In the genomic region with DNA sequence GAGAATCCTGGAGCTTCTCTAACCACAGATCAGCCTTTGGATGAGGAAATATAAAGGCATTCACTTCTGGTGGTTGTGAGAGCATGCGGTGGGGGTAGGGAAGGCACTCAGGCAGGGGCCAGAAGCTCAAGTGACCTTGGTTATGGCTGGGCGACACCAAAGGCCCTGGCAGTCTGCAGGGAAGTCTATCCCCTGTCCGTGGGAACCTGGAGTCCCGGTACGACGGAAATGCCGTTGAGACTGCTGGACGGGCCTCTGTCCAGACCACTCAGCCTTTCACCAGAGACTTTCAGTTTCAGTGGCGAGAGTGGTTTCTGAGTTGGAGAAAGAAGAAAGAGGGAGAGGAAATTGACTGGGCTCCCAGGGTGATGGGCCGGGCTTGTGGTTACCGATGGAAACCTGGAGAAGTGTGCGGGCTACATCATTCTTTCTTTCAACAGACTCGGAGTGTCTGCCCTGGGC, we compare ENCODE assay signal across 11 cellular contexts. TPM values are rescaled to one million over a fixed set of nuclear protein-coding genes. Genes with fewer than 3 reads are reported as not detected.
DNase-seq lines count a peak whose midpoint lies in the region; ATAC-seq, FAIRE-seq and TF ChIP-seq lines count a peak whose summit lies in the region.
"Had no signal": no experiment of that assay in that cellular context is flagged by ENCODE, and none has a peak within 500 bp of the region (broad histone marks: within the 10 kb centered on the region; RNA-seq: fewer than 3 reads in every experiment).

No MANE protein-coding gene starts in this region.

- TF ChIP-seq CTCF in CD14-positive monocyte (IDR thresholded peaks at IDR 0.05): no peak
- no peak for TF ChIP-seq CTCF in bronchial epithelial cell (IDR thresholded peaks at IDR 0.05; ENCODE audit: insufficient read depth, low read length, severe bottlenecking)
- TF ChIP-seq CTCF in neural progenitor cell (IDR thresholded peaks at IDR 0.05): no peak

- H3K9me3 Mint-ChIP-seq in CD14-positive monocyte (peaks cover 0 to 2% (median 0%) of the 10 kb centered on the region in 7 donors), neural progenitor cell (no peaks in the 10 kb centered on the region)
- H3K9me3 Mint-ChIP-seq: activated T-helper 1 cell treated with anti-CD3 and anti-CD28 coated beads, Interleukin-12 subunit alpha, Interleukin-12 subunit beta, Interleukin-2, Interleukin-4 antibody, amounts not matched to agents 30 ng/mL and 10 ng/mL and 1 ng/mL, durations not matched to agents 14 hours and 24 hours and 36 hours had no signal

- ATAC-seq in esophagus mucosa: no peak
- ATAC-seq in GM21423 (IDR thresholded peaks at IDR 0.05; ENCODE audit: unreplicated experiment): no peak
- ATAC-seq in GM21515 (IDR thresholded peaks at IDR 0.05; ENCODE audit: unreplicated experiment): no peak

- no peaks in the 10 kb centered on the region for H3K27me3 ChIP-seq in bronchial epithelial cell (ENCODE audit: control insufficient read depth, insufficient read depth, low read length)
- no peaks in the 10 kb centered on the region for H3K27me3 ChIP-seq in neural progenitor cell

- H3K27me3 Mint-ChIP-seq in CD14-positive monocyte (ENCODE audit: low read depth in 3 of 3) (peaks cover 3 to 6% (median 4%) of the 10 kb centered on the region in 3 donors), neural progenitor cell (ENCODE audit: insufficient read depth, low read depth) (peaks cover 13% of the 10 kb centered on the region)

- DNase-seq in CD14-positive monocyte (ENCODE audit: low spot score) (no peak), LHCN-M2 (ENCODE audit: low read depth) (peak; percentile 44), bronchial epithelial cell (ENCODE audit: low read depth) (peak; percentile 60), neural progenitor cell (ENCODE audit: low spot score) (no peak), retina (no peak)
- DNase-seq: NCI-H748 treated with DMSO at 0.1 percent for 48 hours; stimulated activated CD4-positive, alpha-beta T cell treated with anti-CD3 and anti-CD28 coated beads, Interleukin-1b, Interleukin-23, amount 100 ng/mL, for 48 hours had no signal

- H3K79me2 ChIP-seq in neural progenitor cell (ENCODE audit: low read depth): no peaks in the 10 kb centered on the region

- H3K4me2 ChIP-seq in neural progenitor cell: no peak overlapping the region

- H3K36me3 ChIP-seq in bronchial epithelial cell (ENCODE audit: control insufficient read depth, insufficient read depth, low read length): no peaks in the 10 kb centered on the region
- H3K36me3 ChIP-seq in neural progenitor cell: no peaks in the 10 kb centered on the region

- H4K20me1 ChIP-seq in neural progenitor cell (ENCODE audit: low read depth): no peaks in the 10 kb centered on the region

- H3K9ac ChIP-seq in neural progenitor cell: no peak overlapping the region

- H2AFZ ChIP-seq in neural progenitor cell (replicated peaks): no peak overlapping the region

- peak; percentile 13 for FAIRE-seq in bronchial epithelial cell (lab: Jason Lieb, UNC)

- H3F3A ChIP-seq in neural progenitor cell (ENCODE audit: low read depth): no peaks in the 10 kb centered on the region

- H3K4me1 Mint-ChIP-seq in CD14-positive monocyte (peaks cover 28% of the 10 kb centered on the region), neural progenitor cell (peaks cover 46% of the 10 kb centered on the region)

- H3K9me3 ChIP-seq in neural progenitor cell (ENCODE audit: low read depth): no peaks in the 10 kb centered on the region

- H3K27ac Mint-ChIP-seq in CD14-positive monocyte (peak overlapping the region; percentile 65 to 95 (median 86)), neural progenitor cell (peak overlapping the region; percentile 66)
- H3K27ac Mint-ChIP-seq: activated T-helper 1 cell treated with anti-CD3 and anti-CD28 coated beads, Interleukin-12 subunit alpha, Interleukin-12 subunit beta, Interleukin-2, Interleukin-4 antibody, amounts not matched to agents 30 ng/mL and 10 ng/mL and 1 ng/mL, durations not matched to agents 14 hours and 24 hours and 36 hours had no signal

- H3K4me1 ChIP-seq in neural progenitor cell: peaks cover 17% of the 10 kb centered on the region

- H3K4me3 Mint-ChIP-seq in CD14-positive monocyte: peak overlapping the region; percentile 79 to 87
- H3K4me3 Mint-ChIP-seq in neural progenitor cell: no peak overlapping the region
- H3K4me3 Mint-ChIP-seq: activated T-helper 1 cell treated with anti-CD3 and anti-CD28 coated beads, Interleukin-12 subunit alpha, Interleukin-12 subunit beta, Interleukin-2, Interleukin-4 antibody, amounts not matched to agents 30 ng/mL and 10 ng/mL and 1 ng/mL, durations not matched to agents 14 hours and 24 hours and 36 hours had no signal

- H3K4me3 ChIP-seq in bronchial epithelial cell (ENCODE audit: low read depth, low read length) (no peak overlapping the region), neural progenitor cell (no peak overlapping the region)

- intact Hi-C loops in CD14-positive monocyte (cut with micrococcal nuclease): no loop called here

- H3K27ac ChIP-seq in neural progenitor cell: no peak overlapping the region

- no peaks in the 10 kb centered on the region for H3K36me3 Mint-ChIP-seq in CD14-positive monocyte
- no peaks in the 10 kb centered on the region for H3K36me3 Mint-ChIP-seq in neural progenitor cell

RNA-seq across cellular contexts. Expression of gene ISCA2, which starts 20.9 kb away (rescaled TPM):
- 10 to 100 TPM; 55.9 to 61.7 TPM for polyA plus RNA-seq in CD14-positive monocyte
- total RNA-seq in LHCN-M2 (2014; rRNA removed) (11.7 and 19.5 TPM in 2 replicates), bronchial epithelial cell (8.6 and 11.3 TPM in 2 replicates), neural progenitor cell (ENCODE audit: low replicate concordance) (45.5 and 47.0 TPM in 2 replicates), esophagus mucosa (16.4 TPM)
- polyA plus RNA-seq in LHCN-M2 (2012): 26.1 TPM

RNA-seq across cellular contexts. Expression of gene NPC2, which starts 21.4 kb away (rescaled TPM):
- polyA plus RNA-seq in CD14-positive monocyte: 100 to 1,000 TPM; 675 to 772 TPM
- 222 and 274 TPM in 2 replicates for total RNA-seq in LHCN-M2 (2014; rRNA removed)
- 315 TPM for polyA plus RNA-seq in LHCN-M2 (2012)
- total RNA-seq in bronchial epithelial cell: 154 and 191 TPM in 2 replicates
- total RNA-seq in neural progenitor cell (ENCODE audit: low replicate concordance): 371 and 405 TPM in 2 replicates
- total RNA-seq in esophagus mucosa: 100 TPM

Comparison
In these comparisons a context has a peak if more than half of its experiments do, and no peak if none do; other contexts are left out.
1. DNase-seq: peak in LHCN-M2 (single experiment) and bronchial epithelial cell (single experiment); none in CD14-positive monocyte (single experiment), neural progenitor cell (single experiment) and retina (single experiment).